ENCODE assay signal across 1 cellular context in the genomic region with DNA sequence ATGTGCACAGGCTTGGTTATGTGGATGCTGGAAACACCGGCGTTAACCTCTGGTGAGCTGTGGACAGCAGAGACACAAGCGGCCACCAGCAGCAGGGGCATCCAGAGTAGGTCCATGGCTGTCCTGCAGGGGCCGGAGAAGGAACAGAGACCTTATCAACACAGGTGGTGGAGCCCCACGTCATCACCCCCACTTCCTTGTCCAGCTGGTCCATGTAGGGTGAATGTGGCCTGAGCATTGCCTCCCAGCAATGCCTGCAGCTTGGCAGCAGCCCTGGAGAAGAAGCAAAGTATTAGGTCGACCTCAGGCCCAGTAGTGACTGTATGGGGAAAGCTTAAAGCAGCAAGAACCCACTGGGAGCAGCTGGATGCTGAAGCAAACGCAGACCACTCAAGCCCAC.
TF ChIP-seq lines count a peak whose summit lies in the region.

No MANE protein-coding gene starts in this region.

TF ChIP-seq in HepG2, 621 proteins besides CTCF, POLR2A, EP300 and RAD21 (continued from another document and continues in another):
- TF ChIP-seq, protein P1, sequence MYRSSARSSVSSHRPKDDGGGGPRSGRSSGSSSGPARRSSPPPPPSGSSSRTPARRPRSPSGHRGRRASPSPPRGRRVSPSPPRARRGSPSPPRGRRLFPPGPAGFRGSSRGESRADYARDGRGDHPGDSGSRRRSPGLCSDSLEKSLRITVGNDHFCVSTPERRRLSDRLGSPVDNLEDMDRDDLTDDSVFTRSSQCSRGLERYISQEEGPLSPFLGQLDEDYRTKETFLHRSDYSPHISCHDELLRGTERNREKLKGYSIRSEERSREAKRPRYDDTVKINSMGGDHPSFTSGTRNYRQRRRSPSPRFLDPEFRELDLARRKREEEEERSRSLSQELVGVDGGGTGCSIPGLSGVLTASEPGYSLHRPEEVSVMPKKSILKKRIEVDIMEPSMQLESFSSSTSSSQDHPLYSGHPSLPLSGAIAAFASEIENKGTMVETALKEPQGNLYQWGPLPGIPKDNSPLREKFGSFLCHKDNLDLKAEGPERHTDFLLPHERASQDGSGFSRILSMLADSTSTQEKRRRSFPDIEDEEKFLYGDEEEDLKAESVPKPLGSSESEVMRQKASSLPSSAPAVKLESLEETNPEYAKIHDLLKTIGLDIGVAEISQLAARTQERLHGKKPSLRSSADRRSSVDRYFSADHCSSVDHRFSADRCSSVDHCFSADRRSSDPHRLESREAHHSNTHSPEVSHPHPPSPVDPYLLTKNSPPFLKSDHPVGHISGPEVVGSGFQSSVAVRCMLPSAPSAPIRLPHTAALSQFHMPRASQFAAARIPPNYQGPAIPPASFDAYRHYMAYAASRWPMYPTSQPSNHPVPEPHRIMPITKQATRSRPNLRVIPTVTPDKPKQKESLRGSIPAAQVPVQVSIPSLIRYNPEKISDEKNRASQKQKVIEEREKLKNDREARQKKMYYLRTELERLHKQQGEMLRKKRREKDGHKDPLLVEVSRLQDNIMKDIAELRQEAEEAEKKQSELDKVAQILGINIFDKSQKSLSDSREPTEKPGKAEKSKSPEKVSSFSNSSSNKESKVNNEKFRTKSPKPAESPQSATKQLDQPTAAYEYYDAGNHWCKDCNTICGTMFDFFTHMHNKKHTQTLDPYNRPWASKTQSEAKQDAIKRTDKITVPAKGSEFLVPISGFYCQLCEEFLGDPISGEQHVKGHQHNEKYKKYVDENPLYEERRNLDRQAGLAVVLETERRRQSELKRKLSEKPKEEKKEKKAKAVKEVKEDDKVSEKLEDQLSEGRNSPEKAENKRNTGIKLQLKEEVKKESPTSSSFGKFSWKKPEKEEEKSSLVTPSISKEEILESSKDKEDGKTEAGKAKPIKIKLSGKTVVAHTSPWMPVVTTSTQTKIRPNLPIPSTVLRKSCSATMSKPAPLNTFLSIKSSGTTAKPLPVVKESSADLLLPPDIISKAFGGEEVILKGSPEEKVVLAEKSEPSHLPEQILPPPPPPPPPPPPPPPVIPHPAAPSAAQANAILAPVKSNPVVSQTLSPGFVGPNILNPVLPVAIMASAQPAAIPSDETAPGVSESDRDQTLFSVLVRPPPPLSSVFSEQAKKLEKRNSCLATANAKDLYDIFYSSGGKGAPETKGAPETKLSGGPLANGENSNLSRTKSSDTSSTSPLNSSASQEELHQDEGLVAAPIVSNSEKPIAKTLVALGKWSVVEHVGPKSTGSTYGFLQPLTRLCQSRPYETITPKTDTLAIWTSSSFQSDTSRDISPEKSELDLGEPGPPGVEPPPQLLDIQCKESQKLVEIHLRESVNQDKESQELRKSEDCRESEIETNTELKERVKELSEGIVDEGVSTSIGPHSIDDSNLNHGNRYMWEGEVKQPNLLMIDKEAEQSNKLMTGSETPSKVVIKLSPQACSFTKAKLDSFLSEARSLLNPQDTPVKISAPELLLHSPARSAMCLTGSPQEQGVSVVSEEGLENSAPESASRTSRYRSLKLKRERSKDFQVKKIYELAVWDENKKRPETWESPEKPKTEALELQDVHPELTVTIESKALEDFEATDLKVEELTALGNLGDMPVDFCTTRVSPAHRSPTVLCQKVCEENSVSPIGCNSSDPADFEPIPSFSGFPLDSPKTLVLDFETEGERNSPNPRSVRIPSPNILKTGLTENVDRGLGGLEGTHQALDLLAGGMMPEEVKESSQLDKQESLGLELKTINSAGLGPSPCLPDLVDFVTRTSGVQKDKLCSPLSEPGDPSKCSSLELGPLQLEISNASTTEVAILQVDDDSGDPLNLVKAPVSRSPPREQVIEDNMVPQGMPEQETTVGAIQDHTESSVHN (CRISPR knock-in tag; IDR thresholded peaks at IDR 0.05): no peak
- TF ChIP-seq RELA (CRISPR knock-in tag; IDR thresholded peaks at IDR 0.05) (no peak), ZNF768 (CRISPR knock-in tag; IDR thresholded peaks at IDR 0.05) (peak; percentile 48; the same call in 1 of the 2 replicates), ZNF788 (CRISPR knock-in tag; IDR thresholded peaks at IDR 0.05; ENCODE audit: borderline replicate concordance) (no peak), ZNF180 (CRISPR knock-in tag; IDR thresholded peaks at IDR 0.05; ENCODE audit: borderline replicate concordance, low read depth) (no peak), GABPA (IDR thresholded peaks at IDR 0.05; ENCODE audit: low read depth, low read length) (no peak), GABPA (CRISPR knock-in tag; IDR thresholded peaks at IDR 0.05; ENCODE audit: low read depth) (no peak), KDM4B (CRISPR knock-in tag; IDR thresholded peaks at IDR 0.05) (no peak), ZBTB38 (CRISPR knock-in tag; IDR thresholded peaks at IDR 0.05) (no peak), NFKB2 (CRISPR knock-in tag; IDR thresholded peaks at IDR 0.05; ENCODE audit: borderline replicate concordance) (0 out of 2 replicates have a peak, but pooled peaks have one; percentile 26), KAT2B (IDR thresholded peaks at IDR 0.05; ENCODE audit: borderline replicate concordance, low read depth, low read length) (no peak), ZNF569 (CRISPR knock-in tag; IDR thresholded peaks at IDR 0.05; ENCODE audit: borderline replicate concordance) (no peak), PCBP1 (IDR thresholded peaks at IDR 0.05; ENCODE audit: borderline replicate concordance, low read depth, low read length) (no peak), ZNF782 (CRISPR knock-in tag; IDR thresholded peaks at IDR 0.05; ENCODE audit: borderline replicate concordance) (no peak), PRMT3 (CRISPR knock-in tag; IDR thresholded peaks at IDR 0.05; ENCODE audit: borderline replicate concordance, low read depth) (no peak), BCLAF1 (IDR thresholded peaks at IDR 0.05) (no peak), TEAD3 (CRISPR knock-in tag; optimal IDR thresholded peaks at IDR 0.05; ENCODE audit: borderline replicate concordance) (no peak), ZSCAN12 (CRISPR knock-in tag; IDR thresholded peaks at IDR 0.05) (no peak), ELF1 (CRISPR knock-in tag; IDR thresholded peaks at IDR 0.05) (no peak), ZFX (CRISPR knock-in tag; IDR thresholded peaks at IDR 0.05; ENCODE audit: low read depth) (0 out of 2 replicates have a peak, but pooled peaks have one; percentile 13), ZNF367 (CRISPR knock-in tag; IDR thresholded peaks at IDR 0.05; ENCODE audit: borderline replicate concordance) (no peak), NRL (CRISPR knock-in tag; IDR thresholded peaks at IDR 0.05; ENCODE audit: borderline replicate concordance) (0 out of 2 replicates have a peak, but pooled peaks have one; percentile 25), ZKSCAN1 (IDR thresholded peaks at IDR 0.05; ENCODE audit: low read length) (no peak), ZNF205 (CRISPR knock-in tag; IDR thresholded peaks at IDR 0.05) (no peak), NFATC3 (CRISPR knock-in tag; IDR thresholded peaks at IDR 0.05) (no peak), KMT2B (CRISPR knock-in tag; IDR thresholded peaks at IDR 0.05) (no peak), PBX2 (CRISPR knock-in tag; IDR thresholded peaks at IDR 0.05) (0 out of 2 replicates have a peak, but pooled peaks have one; percentile 21)
- TF ChIP-seq, protein P2, sequence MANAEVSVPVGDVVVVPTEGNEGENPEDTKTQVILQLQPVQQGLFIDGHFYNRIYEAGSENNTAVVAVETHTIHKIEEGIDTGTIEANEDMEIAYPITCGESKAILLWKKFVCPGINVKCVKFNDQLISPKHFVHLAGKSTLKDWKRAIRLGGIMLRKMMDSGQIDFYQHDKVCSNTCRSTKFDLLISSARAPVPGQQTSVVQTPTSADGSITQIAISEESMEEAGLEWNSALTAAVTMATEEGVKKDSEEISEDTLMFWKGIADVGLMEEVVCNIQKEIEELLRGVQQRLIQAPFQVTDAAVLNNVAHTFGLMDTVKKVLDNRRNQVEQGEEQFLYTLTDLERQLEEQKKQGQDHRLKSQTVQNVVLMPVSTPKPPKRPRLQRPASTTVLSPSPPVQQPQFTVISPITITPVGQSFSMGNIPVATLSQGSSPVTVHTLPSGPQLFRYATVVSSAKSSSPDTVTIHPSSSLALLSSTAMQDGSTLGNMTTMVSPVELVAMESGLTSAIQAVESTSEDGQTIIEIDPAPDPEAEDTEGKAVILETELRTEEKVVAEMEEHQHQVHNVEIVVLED (CRISPR knock-in tag; IDR thresholded peaks at IDR 0.05; ENCODE audit: borderline replicate concordance): no peak
- TF ChIP-seq, protein P3, sequence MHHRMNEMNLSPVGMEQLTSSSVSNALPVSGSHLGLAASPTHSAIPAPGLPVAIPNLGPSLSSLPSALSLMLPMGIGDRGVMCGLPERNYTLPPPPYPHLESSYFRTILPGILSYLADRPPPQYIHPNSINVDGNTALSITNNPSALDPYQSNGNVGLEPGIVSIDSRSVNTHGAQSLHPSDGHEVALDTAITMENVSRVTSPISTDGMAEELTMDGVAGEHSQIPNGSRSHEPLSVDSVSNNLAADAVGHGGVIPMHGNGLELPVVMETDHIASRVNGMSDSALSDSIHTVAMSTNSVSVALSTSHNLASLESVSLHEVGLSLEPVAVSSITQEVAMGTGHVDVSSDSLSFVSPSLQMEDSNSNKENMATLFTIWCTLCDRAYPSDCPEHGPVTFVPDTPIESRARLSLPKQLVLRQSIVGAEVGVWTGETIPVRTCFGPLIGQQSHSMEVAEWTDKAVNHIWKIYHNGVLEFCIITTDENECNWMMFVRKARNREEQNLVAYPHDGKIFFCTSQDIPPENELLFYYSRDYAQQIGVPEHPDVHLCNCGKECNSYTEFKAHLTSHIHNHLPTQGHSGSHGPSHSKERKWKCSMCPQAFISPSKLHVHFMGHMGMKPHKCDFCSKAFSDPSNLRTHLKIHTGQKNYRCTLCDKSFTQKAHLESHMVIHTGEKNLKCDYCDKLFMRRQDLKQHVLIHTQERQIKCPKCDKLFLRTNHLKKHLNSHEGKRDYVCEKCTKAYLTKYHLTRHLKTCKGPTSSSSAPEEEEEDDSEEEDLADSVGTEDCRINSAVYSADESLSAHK (CRISPR knock-in tag; IDR thresholded peaks at IDR 0.05; ENCODE audit: borderline replicate concordance): no peak
- TF ChIP-seq, protein P4, sequence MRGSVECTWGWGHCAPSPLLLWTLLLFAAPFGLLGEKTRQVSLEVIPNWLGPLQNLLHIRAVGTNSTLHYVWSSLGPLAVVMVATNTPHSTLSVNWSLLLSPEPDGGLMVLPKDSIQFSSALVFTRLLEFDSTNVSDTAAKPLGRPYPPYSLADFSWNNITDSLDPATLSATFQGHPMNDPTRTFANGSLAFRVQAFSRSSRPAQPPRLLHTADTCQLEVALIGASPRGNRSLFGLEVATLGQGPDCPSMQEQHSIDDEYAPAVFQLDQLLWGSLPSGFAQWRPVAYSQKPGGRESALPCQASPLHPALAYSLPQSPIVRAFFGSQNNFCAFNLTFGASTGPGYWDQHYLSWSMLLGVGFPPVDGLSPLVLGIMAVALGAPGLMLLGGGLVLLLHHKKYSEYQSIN (CRISPR knock-in tag; IDR thresholded peaks at IDR 0.05; ENCODE audit: borderline replicate concordance): no peak
- TF ChIP-seq, protein P5, sequence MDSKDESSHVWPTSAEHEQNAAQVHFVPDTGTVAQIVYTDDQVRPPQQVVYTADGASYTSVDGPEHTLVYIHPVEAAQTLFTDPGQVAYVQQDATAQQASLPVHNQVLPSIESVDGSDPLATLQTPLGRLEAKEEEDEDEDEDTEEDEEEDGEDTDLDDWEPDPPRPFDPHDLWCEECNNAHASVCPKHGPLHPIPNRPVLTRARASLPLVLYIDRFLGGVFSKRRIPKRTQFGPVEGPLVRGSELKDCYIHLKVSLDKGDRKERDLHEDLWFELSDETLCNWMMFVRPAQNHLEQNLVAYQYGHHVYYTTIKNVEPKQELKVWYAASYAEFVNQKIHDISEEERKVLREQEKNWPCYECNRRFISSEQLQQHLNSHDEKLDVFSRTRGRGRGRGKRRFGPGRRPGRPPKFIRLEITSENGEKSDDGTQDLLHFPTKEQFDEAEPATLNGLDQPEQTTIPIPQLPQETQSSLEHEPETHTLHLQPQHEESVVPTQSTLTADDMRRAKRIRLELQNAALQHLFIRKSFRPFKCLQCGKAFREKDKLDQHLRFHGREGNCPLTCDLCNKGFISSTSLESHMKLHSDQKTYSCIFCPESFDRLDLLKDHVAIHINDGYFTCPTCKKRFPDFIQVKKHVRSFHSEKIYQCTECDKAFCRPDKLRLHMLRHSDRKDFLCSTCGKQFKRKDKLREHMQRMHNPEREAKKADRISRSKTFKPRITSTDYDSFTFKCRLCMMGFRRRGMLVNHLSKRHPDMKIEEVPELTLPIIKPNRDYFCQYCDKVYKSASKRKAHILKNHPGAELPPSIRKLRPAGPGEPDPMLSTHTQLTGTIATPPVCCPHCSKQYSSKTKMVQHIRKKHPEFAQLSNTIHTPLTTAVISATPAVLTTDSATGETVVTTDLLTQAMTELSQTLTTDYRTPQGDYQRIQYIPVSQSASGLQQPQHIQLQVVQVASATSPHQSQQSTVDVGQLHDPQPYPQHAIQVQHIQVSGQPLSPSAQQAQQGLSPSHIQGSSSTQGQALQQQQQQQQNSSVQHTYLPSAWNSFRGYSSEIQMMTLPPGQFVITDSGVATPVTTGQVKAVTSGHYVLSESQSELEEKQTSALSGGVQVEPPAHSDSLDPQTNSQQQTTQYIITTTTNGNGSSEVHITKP (CRISPR knock-in tag; IDR thresholded peaks at IDR 0.05; ENCODE audit: low read depth): no peak
